ENCODE assay signal across 1 cellular context in the genomic region with DNA sequence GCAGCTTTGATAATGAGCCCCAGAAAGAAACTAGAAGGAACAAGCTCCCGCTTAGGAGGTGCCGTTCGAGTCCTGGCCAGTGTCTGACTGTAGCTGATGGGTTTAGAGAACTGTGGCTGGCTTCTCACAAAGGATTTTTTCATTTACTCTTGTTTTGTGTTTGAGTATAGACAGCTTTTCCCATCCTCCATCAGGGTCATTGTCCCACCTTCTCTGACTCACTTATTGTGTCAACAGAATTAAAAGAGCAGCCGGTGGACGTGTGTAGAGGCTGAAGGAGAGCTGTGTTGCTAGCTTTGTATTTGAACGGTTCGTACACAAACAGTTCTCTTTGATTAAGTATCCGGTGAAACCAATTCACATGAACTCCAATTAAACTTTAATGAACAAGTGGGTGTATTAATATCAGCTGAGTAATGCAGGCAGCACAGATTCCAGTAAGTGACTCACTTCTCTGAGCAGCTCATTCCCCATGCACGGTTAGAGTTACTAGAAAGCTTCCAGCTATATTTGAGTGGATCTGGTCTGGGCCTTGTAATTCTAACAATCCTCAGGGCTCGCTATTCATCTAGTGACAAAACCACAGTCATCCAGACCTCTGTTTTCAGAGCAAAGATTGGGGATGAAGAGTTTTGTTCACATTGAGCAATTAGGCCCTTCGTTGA.
TF ChIP-seq lines count a peak whose summit lies in the region.

No MANE protein-coding gene starts in this region.

TF ChIP-seq in SK-N-SH, 30 proteins besides CTCF, POLR2A, EP300 and RAD21 (continued from another document):
- TF ChIP-seq, protein P1, sequence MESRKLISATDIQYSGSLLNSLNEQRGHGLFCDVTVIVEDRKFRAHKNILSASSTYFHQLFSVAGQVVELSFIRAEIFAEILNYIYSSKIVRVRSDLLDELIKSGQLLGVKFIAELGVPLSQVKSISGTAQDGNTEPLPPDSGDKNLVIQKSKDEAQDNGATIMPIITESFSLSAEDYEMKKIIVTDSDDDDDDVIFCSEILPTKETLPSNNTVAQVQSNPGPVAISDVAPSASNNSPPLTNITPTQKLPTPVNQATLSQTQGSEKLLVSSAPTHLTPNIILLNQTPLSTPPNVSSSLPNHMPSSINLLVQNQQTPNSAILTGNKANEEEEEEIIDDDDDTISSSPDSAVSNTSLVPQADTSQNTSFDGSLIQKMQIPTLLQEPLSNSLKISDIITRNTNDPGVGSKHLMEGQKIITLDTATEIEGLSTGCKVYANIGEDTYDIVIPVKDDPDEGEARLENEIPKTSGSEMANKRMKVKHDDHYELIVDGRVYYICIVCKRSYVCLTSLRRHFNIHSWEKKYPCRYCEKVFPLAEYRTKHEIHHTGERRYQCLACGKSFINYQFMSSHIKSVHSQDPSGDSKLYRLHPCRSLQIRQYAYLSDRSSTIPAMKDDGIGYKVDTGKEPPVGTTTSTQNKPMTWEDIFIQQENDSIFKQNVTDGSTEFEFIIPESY (IDR thresholded peaks at IDR 0.05; ENCODE audit: borderline replicate concordance, low read depth), result 0 out of 2 replicates have a peak, but pooled peaks have one; percentile 43
- TF ChIP-seq NFIC (IDR thresholded peaks at IDR 0.05; ENCODE audit: borderline replicate concordance) (peak; percentile 68), RXRA (IDR thresholded peaks at IDR 0.05; ENCODE audit: borderline replicate concordance, low read depth) (peak; percentile 93), SIN3A (IDR thresholded peaks at IDR 0.05; ENCODE audit: borderline replicate concordance, low read depth, low read length) (0 out of 2 replicates have a peak, but pooled peaks have one; percentile 55), MEF2A (IDR thresholded peaks at IDR 0.05; ENCODE audit: borderline replicate concordance, low read depth) (peak; percentile 94), RCOR1 (IDR thresholded peaks at IDR 0.05; ENCODE audit: low read length) (no peak), GATA2 (CRISPR knock-in tag; IDR thresholded peaks at IDR 0.05) (no peak), FOXJ3 (CRISPR knock-in tag; IDR thresholded peaks at IDR 0.05) (no peak)
- TF ChIP-seq, protein P2, sequence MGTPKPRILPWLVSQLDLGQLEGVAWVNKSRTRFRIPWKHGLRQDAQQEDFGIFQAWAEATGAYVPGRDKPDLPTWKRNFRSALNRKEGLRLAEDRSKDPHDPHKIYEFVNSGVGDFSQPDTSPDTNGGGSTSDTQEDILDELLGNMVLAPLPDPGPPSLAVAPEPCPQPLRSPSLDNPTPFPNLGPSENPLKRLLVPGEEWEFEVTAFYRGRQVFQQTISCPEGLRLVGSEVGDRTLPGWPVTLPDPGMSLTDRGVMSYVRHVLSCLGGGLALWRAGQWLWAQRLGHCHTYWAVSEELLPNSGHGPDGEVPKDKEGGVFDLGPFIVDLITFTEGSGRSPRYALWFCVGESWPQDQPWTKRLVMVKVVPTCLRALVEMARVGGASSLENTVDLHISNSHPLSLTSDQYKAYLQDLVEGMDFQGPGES (IDR thresholded peaks at IDR 0.05; ENCODE audit: low read depth, low read length), result no peak
- TF ChIP-seq, protein P3, sequence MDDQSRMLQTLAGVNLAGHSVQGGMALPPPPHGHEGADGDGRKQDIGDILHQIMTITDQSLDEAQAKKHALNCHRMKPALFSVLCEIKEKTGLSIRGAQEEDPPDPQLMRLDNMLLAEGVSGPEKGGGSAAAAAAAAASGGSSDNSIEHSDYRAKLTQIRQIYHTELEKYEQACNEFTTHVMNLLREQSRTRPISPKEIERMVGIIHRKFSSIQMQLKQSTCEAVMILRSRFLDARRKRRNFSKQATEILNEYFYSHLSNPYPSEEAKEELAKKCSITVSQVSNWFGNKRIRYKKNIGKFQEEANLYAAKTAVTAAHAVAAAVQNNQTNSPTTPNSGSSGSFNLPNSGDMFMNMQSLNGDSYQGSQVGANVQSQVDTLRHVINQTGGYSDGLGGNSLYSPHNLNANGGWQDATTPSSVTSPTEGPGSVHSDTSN (IDR thresholded peaks at IDR 0.05), result peak; percentile 56
- TF ChIP-seq, protein P4, sequence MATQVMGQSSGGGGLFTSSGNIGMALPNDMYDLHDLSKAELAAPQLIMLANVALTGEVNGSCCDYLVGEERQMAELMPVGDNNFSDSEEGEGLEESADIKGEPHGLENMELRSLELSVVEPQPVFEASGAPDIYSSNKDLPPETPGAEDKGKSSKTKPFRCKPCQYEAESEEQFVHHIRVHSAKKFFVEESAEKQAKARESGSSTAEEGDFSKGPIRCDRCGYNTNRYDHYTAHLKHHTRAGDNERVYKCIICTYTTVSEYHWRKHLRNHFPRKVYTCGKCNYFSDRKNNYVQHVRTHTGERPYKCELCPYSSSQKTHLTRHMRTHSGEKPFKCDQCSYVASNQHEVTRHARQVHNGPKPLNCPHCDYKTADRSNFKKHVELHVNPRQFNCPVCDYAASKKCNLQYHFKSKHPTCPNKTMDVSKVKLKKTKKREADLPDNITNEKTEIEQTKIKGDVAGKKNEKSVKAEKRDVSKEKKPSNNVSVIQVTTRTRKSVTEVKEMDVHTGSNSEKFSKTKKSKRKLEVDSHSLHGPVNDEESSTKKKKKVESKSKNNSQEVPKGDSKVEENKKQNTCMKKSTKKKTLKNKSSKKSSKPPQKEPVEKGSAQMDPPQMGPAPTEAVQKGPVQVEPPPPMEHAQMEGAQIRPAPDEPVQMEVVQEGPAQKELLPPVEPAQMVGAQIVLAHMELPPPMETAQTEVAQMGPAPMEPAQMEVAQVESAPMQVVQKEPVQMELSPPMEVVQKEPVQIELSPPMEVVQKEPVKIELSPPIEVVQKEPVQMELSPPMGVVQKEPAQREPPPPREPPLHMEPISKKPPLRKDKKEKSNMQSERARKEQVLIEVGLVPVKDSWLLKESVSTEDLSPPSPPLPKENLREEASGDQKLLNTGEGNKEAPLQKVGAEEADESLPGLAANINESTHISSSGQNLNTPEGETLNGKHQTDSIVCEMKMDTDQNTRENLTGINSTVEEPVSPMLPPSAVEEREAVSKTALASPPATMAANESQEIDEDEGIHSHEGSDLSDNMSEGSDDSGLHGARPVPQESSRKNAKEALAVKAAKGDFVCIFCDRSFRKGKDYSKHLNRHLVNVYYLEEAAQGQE (IDR thresholded peaks at IDR 0.05; ENCODE audit: low read depth, low read length), result 0 out of 2 replicates have a peak, but pooled peaks have one; percentile 36
TF ChIP-seq in SK-N-SH: peak in this region for 18.
